Comparison of ENCODE assay signal across 23 cellular contexts in genomic region chr3:168338176-168338575, GRCh38.
"Had no signal": no experiment of that assay in that cellular context is flagged by ENCODE, and none has a peak within 500 bp of the region (broad histone marks: within the 10 kb centered on the region; RNA-seq: fewer than 3 reads in every experiment).

No MANE protein-coding gene starts in this region.

- H3K4me3 ChIP-seq: colonic mucosa, coronary artery, dorsolateral prefrontal cortex, esophagus muscularis mucosa, esophagus squamous epithelium, gastrocnemius medialis, gastroesophageal sphincter, heart left ventricle, heart right ventricle had no signal

- H3K36me3 ChIP-seq: colonic mucosa, esophagus muscularis mucosa, esophagus squamous epithelium, gastrocnemius medialis, gastroesophageal sphincter, heart left ventricle, heart right ventricle had no signal

- H3K4me1 ChIP-seq: colonic mucosa, esophagus squamous epithelium, gastrocnemius medialis had no signal

- H3K27ac ChIP-seq: colonic mucosa, coronary artery, dorsolateral prefrontal cortex, epithelial cell of prostate, esophagus muscularis mucosa, esophagus squamous epithelium, foreskin keratinocyte, gastrocnemius medialis, gastroesophageal sphincter, heart left ventricle, heart right ventricle had no signal

- DNase-seq: colonic mucosa; cortex of kidney; dermis blood vessel endothelial cell; dorsolateral prefrontal cortex; effector CD4-positive, alpha-beta T cell; effector CD8-positive, alpha-beta T cell; effector memory CD4-positive, alpha-beta T cell; effector memory CD8-positive, alpha-beta T cell; endodermal cell; erythroblast; esophagus squamous epithelium; foreskin fibroblast; foreskin keratinocyte; foreskin melanocyte; gastrocnemius medialis; glutamatergic neuron; head of caudate nucleus; heart left ventricle; heart right ventricle had no signal

- H3K27me3 ChIP-seq: colonic mucosa, esophagus muscularis mucosa, esophagus squamous epithelium, foreskin keratinocyte, gastrocnemius medialis, gastroesophageal sphincter, heart left ventricle, heart right ventricle had no signal
